ENCODE assay signal across 1 cellular context in the genomic region with DNA sequence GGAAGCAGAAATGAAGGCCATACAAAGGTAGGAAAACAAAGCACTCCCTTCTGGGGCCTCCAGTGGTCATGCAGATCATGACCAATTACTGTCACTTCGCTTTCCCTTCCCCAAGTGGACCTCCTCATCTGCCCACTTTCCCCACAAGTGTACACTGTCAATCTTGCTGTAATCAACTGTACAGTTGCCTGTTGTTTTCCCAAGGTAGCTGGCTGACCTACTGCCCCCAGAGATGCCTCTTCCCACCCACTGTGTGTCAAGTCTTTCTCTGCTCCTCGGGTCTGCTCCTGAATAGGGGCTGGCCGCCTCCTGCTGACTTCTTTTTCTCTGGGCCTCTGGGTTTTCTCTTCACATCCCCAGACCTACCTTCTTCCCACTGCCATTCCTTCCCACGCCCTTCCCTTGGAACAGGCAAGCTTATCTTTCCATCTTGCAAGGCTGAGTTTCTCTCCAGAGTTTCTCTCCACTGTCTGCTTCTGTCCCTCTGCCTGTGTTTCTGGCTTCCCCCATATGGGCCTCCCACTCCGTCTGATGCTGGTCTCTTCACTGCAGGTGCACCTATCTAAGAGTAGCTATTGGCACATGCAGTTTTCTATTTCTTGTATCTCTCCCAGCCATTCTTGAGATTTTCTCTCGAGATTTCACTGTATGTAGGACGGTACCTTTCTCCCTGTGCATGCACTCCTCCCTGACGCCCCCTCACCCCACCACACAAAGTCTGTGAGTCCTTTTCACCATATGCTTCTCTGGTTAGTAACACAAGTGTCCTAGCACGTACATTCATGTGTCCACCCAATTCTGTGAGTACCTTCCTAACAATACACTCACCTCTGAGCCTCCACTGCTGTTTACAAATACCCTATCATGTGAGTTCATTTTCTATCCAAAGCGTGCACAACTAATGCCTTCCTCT.
TF ChIP-seq lines count a peak whose summit lies in the region.

No MANE protein-coding gene starts in this region.

TF ChIP-seq in HepG2, 621 proteins besides CTCF, POLR2A, EP300 and RAD21 (continued from another document):
- TF ChIP-seq, protein P1, sequence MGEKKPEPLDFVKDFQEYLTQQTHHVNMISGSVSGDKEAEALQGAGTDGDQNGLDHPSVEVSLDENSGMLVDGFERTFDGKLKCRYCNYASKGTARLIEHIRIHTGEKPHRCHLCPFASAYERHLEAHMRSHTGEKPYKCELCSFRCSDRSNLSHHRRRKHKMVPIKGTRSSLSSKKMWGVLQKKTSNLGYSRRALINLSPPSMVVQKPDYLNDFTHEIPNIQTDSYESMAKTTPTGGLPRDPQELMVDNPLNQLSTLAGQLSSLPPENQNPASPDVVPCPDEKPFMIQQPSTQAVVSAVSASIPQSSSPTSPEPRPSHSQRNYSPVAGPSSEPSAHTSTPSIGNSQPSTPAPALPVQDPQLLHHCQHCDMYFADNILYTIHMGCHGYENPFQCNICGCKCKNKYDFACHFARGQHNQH (CRISPR knock-in tag; IDR thresholded peaks at IDR 0.05), result peak; percentile 73; the same call in 1 of the 2 replicates
- TF ChIP-seq, protein P2, sequence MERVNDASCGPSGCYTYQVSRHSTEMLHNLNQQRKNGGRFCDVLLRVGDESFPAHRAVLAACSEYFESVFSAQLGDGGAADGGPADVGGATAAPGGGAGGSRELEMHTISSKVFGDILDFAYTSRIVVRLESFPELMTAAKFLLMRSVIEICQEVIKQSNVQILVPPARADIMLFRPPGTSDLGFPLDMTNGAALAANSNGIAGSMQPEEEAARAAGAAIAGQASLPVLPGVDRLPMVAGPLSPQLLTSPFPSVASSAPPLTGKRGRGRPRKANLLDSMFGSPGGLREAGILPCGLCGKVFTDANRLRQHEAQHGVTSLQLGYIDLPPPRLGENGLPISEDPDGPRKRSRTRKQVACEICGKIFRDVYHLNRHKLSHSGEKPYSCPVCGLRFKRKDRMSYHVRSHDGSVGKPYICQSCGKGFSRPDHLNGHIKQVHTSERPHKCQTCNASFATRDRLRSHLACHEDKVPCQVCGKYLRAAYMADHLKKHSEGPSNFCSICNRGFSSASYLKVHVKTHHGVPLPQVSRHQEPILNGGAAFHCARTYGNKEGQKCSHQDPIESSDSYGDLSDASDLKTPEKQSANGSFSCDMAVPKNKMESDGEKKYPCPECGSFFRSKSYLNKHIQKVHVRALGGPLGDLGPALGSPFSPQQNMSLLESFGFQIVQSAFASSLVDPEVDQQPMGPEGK (CRISPR knock-in tag; IDR thresholded peaks at IDR 0.05), result peak; percentile 34; the same call in 1 of the 2 replicates
- no peak for TF ChIP-seq HNRNPL (IDR thresholded peaks at IDR 0.05; ENCODE audit: low read depth, low read length)
- TF ChIP-seq, protein P3, sequence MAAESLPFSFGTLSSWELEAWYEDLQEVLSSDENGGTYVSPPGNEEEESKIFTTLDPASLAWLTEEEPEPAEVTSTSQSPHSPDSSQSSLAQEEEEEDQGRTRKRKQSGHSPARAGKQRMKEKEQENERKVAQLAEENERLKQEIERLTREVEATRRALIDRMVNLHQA (CRISPR knock-in tag; IDR thresholded peaks at IDR 0.05), result no peak
- 0 out of 2 replicates have a peak, but pooled peaks have one; percentile 27 for TF ChIP-seq MEIS1 (CRISPR knock-in tag; IDR thresholded peaks at IDR 0.05; ENCODE audit: borderline replicate concordance)
- TF ChIP-seq ZSCAN29 (CRISPR knock-in tag; conservative IDR thresholded peaks at IDR 0.05), result 0 out of 2 replicates have a peak, but pooled peaks have one; percentile 29
- TF ChIP-seq CBX2 (IDR thresholded peaks at IDR 0.05; ENCODE audit: low read depth, low read length), result no peak
- no peak for TF ChIP-seq CBX2 (CRISPR knock-in tag; IDR thresholded peaks at IDR 0.05; ENCODE audit: low read depth)
- TF ChIP-seq, protein P4, sequence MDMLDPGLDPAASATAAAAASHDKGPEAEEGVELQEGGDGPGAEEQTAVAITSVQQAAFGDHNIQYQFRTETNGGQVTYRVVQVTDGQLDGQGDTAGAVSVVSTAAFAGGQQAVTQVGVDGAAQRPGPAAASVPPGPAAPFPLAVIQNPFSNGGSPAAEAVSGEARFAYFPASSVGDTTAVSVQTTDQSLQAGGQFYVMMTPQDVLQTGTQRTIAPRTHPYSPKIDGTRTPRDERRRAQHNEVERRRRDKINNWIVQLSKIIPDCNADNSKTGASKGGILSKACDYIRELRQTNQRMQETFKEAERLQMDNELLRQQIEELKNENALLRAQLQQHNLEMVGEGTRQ (IDR thresholded peaks at IDR 0.05; ENCODE audit: low read depth, low read length), result no peak
- TF ChIP-seq, protein P4 (CRISPR knock-in tag; IDR thresholded peaks at IDR 0.05; ENCODE audit: borderline replicate concordance), result no peak
- TF ChIP-seq, protein P5, sequence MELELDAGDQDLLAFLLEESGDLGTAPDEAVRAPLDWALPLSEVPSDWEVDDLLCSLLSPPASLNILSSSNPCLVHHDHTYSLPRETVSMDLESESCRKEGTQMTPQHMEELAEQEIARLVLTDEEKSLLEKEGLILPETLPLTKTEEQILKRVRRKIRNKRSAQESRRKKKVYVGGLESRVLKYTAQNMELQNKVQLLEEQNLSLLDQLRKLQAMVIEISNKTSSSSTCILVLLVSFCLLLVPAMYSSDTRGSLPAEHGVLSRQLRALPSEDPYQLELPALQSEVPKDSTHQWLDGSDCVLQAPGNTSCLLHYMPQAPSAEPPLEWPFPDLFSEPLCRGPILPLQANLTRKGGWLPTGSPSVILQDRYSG (CRISPR knock-in tag; IDR thresholded peaks at IDR 0.05), result no peak
- TF ChIP-seq NFIB (CRISPR knock-in tag; IDR thresholded peaks at IDR 0.05; ENCODE audit: borderline replicate concordance), result no peak
- TF ChIP-seq BCL6 (CRISPR knock-in tag; IDR thresholded peaks at IDR 0.05), result 0 out of 2 replicates have a peak, but pooled peaks have one; percentile 30
- TF ChIP-seq, protein P6, sequence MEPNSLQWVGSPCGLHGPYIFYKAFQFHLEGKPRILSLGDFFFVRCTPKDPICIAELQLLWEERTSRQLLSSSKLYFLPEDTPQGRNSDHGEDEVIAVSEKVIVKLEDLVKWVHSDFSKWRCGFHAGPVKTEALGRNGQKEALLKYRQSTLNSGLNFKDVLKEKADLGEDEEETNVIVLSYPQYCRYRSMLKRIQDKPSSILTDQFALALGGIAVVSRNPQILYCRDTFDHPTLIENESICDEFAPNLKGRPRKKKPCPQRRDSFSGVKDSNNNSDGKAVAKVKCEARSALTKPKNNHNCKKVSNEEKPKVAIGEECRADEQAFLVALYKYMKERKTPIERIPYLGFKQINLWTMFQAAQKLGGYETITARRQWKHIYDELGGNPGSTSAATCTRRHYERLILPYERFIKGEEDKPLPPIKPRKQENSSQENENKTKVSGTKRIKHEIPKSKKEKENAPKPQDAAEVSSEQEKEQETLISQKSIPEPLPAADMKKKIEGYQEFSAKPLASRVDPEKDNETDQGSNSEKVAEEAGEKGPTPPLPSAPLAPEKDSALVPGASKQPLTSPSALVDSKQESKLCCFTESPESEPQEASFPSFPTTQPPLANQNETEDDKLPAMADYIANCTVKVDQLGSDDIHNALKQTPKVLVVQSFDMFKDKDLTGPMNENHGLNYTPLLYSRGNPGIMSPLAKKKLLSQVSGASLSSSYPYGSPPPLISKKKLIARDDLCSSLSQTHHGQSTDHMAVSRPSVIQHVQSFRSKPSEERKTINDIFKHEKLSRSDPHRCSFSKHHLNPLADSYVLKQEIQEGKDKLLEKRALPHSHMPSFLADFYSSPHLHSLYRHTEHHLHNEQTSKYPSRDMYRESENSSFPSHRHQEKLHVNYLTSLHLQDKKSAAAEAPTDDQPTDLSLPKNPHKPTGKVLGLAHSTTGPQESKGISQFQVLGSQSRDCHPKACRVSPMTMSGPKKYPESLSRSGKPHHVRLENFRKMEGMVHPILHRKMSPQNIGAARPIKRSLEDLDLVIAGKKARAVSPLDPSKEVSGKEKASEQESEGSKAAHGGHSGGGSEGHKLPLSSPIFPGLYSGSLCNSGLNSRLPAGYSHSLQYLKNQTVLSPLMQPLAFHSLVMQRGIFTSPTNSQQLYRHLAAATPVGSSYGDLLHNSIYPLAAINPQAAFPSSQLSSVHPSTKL (CRISPR knock-in tag; IDR thresholded peaks at IDR 0.05), result peak; percentile 62; the same call in 1 of the 2 replicates
- TF ChIP-seq, protein P7, sequence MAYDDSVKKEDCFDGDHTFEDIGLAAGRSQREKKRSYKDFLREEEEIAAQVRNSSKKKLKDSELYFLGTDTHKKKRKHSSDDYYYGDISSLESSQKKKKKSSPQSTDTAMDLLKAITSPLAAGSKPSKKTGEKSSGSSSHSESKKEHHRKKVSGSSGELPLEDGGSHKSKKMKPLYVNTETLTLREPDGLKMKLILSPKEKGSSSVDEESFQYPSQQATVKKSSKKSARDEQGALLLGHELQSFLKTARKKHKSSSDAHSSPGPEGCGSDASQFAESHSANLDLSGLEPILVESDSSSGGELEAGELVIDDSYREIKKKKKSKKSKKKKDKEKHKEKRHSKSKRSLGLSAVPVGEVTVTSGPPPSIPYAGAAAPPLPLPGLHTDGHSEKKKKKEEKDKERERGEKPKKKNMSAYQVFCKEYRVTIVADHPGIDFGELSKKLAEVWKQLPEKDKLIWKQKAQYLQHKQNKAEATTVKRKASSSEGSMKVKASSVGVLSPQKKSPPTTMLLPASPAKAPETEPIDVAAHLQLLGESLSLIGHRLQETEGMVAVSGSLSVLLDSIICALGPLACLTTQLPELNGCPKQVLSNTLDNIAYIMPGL (CRISPR knock-in tag; IDR thresholded peaks at IDR 0.05; ENCODE audit: borderline replicate concordance in 1 of 2, low read depth in 1 of 2), result peak in 1 of 2 experiments; percentile 53; a peak in 1 of 4 replicates
- no peak for TF ChIP-seq ZNF251 (CRISPR knock-in tag; IDR thresholded peaks at IDR 0.05)
- TF ChIP-seq, protein P8, sequence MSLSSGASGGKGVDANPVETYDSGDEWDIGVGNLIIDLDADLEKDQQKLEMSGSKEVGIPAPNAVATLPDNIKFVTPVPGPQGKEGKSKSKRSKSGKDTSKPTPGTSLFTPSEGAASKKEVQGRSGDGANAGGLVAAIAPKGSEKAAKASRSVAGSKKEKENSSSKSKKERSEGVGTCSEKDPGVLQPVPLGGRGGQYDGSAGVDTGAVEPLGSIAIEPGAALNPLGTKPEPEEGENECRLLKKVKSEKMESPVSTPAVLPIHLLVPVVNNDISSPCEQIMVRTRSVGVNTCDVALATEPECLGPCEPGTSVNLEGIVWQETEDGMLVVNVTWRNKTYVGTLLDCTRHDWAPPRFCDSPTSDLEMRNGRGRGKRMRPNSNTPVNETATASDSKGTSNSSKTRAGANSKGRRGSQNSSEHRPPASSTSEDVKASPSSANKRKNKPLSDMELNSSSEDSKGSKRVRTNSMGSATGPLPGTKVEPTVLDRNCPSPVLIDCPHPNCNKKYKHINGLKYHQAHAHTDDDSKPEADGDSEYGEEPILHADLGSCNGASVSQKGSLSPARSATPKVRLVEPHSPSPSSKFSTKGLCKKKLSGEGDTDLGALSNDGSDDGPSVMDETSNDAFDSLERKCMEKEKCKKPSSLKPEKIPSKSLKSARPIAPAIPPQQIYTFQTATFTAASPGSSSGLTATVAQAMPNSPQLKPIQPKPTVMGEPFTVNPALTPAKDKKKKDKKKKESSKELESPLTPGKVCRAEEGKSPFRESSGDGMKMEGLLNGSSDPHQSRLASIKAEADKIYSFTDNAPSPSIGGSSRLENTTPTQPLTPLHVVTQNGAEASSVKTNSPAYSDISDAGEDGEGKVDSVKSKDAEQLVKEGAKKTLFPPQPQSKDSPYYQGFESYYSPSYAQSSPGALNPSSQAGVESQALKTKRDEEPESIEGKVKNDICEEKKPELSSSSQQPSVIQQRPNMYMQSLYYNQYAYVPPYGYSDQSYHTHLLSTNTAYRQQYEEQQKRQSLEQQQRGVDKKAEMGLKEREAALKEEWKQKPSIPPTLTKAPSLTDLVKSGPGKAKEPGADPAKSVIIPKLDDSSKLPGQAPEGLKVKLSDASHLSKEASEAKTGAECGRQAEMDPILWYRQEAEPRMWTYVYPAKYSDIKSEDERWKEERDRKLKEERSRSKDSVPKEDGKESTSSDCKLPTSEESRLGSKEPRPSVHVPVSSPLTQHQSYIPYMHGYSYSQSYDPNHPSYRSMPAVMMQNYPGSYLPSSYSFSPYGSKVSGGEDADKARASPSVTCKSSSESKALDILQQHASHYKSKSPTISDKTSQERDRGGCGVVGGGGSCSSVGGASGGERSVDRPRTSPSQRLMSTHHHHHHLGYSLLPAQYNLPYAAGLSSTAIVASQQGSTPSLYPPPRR (CRISPR knock-in tag; IDR thresholded peaks at IDR 0.05; ENCODE audit: borderline replicate concordance), result peak; percentile 81
- no peak for TF ChIP-seq ZNF552 (CRISPR knock-in tag; IDR thresholded peaks at IDR 0.05; ENCODE audit: borderline replicate concordance)
- TF ChIP-seq REL (CRISPR knock-in tag; conservative IDR thresholded peaks at IDR 0.05), result 0 out of 2 replicates have a peak, but pooled peaks have one; percentile 7
- TF ChIP-seq ZNF446 (CRISPR knock-in tag; IDR thresholded peaks at IDR 0.05), result no peak
- TF ChIP-seq NR3C1 (CRISPR knock-in tag; IDR thresholded peaks at IDR 0.05), result no peak
- TF ChIP-seq, protein P9, sequence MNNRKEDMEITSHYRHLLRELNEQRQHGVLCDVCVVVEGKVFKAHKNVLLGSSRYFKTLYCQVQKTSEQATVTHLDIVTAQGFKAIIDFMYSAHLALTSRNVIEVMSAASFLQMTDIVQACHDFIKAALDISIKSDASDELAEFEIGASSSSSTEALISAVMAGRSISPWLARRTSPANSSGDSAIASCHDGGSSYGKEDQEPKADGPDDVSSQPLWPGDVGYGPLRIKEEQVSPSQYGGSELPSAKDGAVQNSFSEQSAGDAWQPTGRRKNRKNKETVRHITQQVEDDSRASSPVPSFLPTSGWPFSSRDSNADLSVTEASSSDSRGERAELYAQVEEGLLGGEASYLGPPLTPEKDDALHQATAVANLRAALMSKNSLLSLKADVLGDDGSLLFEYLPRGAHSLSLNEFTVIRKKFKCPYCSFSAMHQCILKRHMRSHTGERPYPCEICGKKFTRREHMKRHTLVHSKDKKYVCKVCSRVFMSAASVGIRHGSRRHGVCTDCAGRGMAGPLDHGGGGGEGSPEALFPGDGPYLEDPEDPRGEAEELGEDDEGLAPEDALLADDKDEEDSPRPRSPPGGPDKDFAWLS (CRISPR knock-in tag; IDR thresholded peaks at IDR 0.05; ENCODE audit: borderline replicate concordance), result no peak
- TF ChIP-seq HHEX (CRISPR knock-in tag; IDR thresholded peaks at IDR 0.05), result peak; percentile 30; the same call in 1 of the 2 replicates
- peak; percentile 49; the same call in 1 of the 2 replicates for TF ChIP-seq ZNF431 (CRISPR knock-in tag; IDR thresholded peaks at IDR 0.05; ENCODE audit: borderline replicate concordance, low read depth)
- TF ChIP-seq JUNB (CRISPR knock-in tag; IDR thresholded peaks at IDR 0.05; ENCODE audit: borderline replicate concordance), result 0 out of 2 replicates have a peak, but pooled peaks have one; percentile 52
